In genomic region chr10:29131952-29132820, GRCh38 we compare ENCODE assay signal across 1 cellular context.
TF ChIP-seq lines count a peak whose summit lies in the region.

No MANE protein-coding gene starts in this region.

TF ChIP-seq in IMR-90, 13 proteins besides CTCF, POLR2A, EP300 and RAD21:
- 0 out of 2 replicates have a peak, but pooled peaks have one; percentile 4 for TF ChIP-seq CEBPB (IDR thresholded peaks at IDR 0.05; ENCODE audit: low read depth, low read length)
- no peak for TF ChIP-seq USF2 (IDR thresholded peaks at IDR 0.05; ENCODE audit: low read depth, low read length)
- TF ChIP-seq BHLHE40 (IDR thresholded peaks at IDR 0.05; ENCODE audit: low read depth, low read length), result no peak
- no peak for TF ChIP-seq RCOR1 (IDR thresholded peaks at IDR 0.05; ENCODE audit: insufficient replicate concordance, low read length)
